Comparison of ENCODE assay signal across 15 cellular contexts in the genomic region with DNA sequence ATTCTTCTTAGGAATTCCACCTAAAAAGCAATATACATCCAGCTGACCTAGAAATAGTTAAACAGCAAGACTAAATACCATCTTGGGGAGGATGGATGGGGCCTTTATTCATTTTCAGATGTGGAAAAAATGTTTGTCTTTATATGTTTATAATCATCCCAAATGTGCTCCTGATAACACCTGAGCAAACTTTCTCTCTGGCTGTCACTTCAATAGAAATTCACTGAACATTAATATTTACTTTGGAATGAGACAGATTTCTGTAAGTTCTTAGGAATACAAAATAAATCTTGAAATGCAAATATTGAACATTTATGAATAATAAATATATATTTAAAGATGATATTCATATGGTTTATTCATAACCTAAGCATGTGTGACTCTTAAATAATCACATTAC.
A peak's percentile ranks its signal among the peaks of the same experiment; 100 is the strongest.
DNase-seq lines count a peak whose midpoint lies in the region; ATAC-seq, FAIRE-seq and TF ChIP-seq lines count a peak whose summit lies in the region.
"Had no signal": no experiment of that assay in that cellular context is flagged by ENCODE, and none has a peak within 500 bp of the region (broad histone marks: within the 10 kb centered on the region; RNA-seq: fewer than 3 reads in every experiment).

No MANE protein-coding gene starts in this region.

- no peak overlapping the region for H3K18ac ChIP-seq in H1 (ENCODE audit: extremely low read depth, low read length)

- H3K4me1 ChIP-seq in HUES48 (ENCODE audit: control insufficient read depth, insufficient read depth, low read length) (peaks cover 30% of the 10 kb centered on the region), PC-3 (ENCODE audit: insufficient read depth, low read length) (peaks cover 9% of the 10 kb centered on the region), H1 (replicated peaks in 1 of 4; ENCODE audit: control insufficient read depth in 3 of 4, insufficient read depth in 4 of 4, low read length in 3 of 4) (peaks cover 3 to 8% (median 4%) of the 10 kb centered on the region in 4 experiments; a peak in 4 of 7 replicates)

- H3K79me2 ChIP-seq in PC-3 (ENCODE audit: low read length) (no peaks in the 10 kb centered on the region), H1 (ENCODE audit: control insufficient read depth in 1 of 2, insufficient read depth in 2 of 2, low read length in 2 of 2) (no peaks in the 10 kb centered on the region)

- FAIRE-seq in H1 (lab: Jason Lieb, UNC), result no peak
- peak; percentile 27 for FAIRE-seq in islet of Langerhans (lab: Jason Lieb, UNC)
- FAIRE-seq: GM12892, GM19239 had no signal

- H3K4me3 ChIP-seq in HUES48 (ENCODE audit: low read depth, low read length), result 0 out of 2 replicates have a peak overlapping the region, but pooled peaks have one; percentile 26
- no peak overlapping the region for H3K4me3 ChIP-seq in PC-3 (ENCODE audit: low read length)
- peak overlapping the region in 1 of 4 experiments; percentile 0; a peak in 1 of 8 replicates for H3K4me3 ChIP-seq in H1 (ENCODE audit: extremely low read depth in 1 of 4, insufficient read depth in 2 of 4, low read depth in 3 of 4, low read length in 4 of 4)

- H3K27me3 ChIP-seq in HUES48 (ENCODE audit: control insufficient read depth, insufficient read depth, low read length), result no peaks in the 10 kb centered on the region
- no peaks in the 10 kb centered on the region for H3K27me3 ChIP-seq in PC-3 (ENCODE audit: low read length)
- H3K27me3 ChIP-seq in H1 (replicated peaks in 1 of 4; ENCODE audit: control insufficient read depth in 3 of 4, extremely low read depth in 1 of 4, insufficient read depth in 3 of 4, low read length in 3 of 4), result no peaks in the 10 kb centered on the region

- H3K4me2 ChIP-seq in PC-3 (ENCODE audit: low read length) (0 out of 2 replicates have a peak overlapping the region, but pooled peaks have one; percentile 34), H1 (ENCODE audit: insufficient read depth in 1 of 2, low read depth in 2 of 2, low read length in 2 of 2) (peak overlapping the region; percentile 27 to 55; a peak in 3 of 4 replicates)

- no peak overlapping the region for H3K56ac ChIP-seq in H1 (replicated peaks; ENCODE audit: insufficient read length, low read depth, low read length)

- no peaks in the 10 kb centered on the region for H3K79me1 ChIP-seq in H1 (ENCODE audit: low read depth, low read length)

- H4K8ac ChIP-seq in H1 (ENCODE audit: extremely low read depth, insufficient read depth, low read length), result no peak overlapping the region

- H4K91ac ChIP-seq in H1 (replicated peaks; ENCODE audit: insufficient read length, low read length), result no peak overlapping the region

- BruUV-seq in PC-3 (replicated peaks; lab: Mats Ljungman, UMichigan), result no TSS peak

- H2AFZ ChIP-seq in PC-3 (ENCODE audit: low read length) (no peak overlapping the region), H1 (ENCODE audit: low read length) (no peak overlapping the region)

- CTCF ChIA-PET in PC-3 (lab: Charles Lee) (interaction anchor here (1.2 to 1.5 kb wide), 2 partner anchors 206 to 299 kb away, joined by 13 to 28 read pairs; no protein-coding TSS in a partner anchor), H1 (lab: Charles Lee; ENCODE audit: partially characterized antibody) (interaction anchor here (0.6 to 3.1 kb wide), 18 partner anchors 11 to 586 kb away, joined by 3 to 18 read pairs (median 4); no protein-coding TSS in a partner anchor)

- H3K14ac ChIP-seq in H1 (ENCODE audit: insufficient read length), result no peak overlapping the region

- TF ChIP-seq RAD21 in H1 (IDR thresholded peaks at IDR 0.05 in 1 of 2, conservative IDR thresholded peaks at IDR 0.05 in 1 of 2; ENCODE audit: low read depth in 2 of 2, low read length in 2 of 2), result no peak

- H3K23me2 ChIP-seq in H1 (ENCODE audit: low read depth, low read length), result no peaks in the 10 kb centered on the region

- intact Hi-C loops in PC-3 (cut with micrococcal nuclease), result loop anchor here (1.0 to 5.0 kb wide), 7 partner anchors 44 to 1004 kb away; no protein-coding TSS in a partner anchor

- no peak overlapping the region for H2AK5ac ChIP-seq in H1 (ENCODE audit: low read depth, low read length)

- 0 out of 2 replicates have a peak overlapping the region, but pooled peaks have one; percentile 35 for H2BK20ac ChIP-seq in H1 (ENCODE audit: low read length)

- no peak for TF ChIP-seq EP300 in H1 (IDR thresholded peaks at IDR 0.05; ENCODE audit: borderline replicate concordance in 1 of 2, low read depth in 2 of 2, low read length in 2 of 2)

- H3K9ac ChIP-seq in HUES48 (ENCODE audit: low read depth, low read length), result no peak overlapping the region
- H3K9ac ChIP-seq in PC-3 (ENCODE audit: low read length), result peak overlapping the region; percentile 38; the same call in 1 of the 2 replicates
- no peak overlapping the region for H3K9ac ChIP-seq in H1 (replicated peaks in 1 of 4; ENCODE audit: extremely low read depth in 1 of 4, low read depth in 3 of 4, low read length in 3 of 4)

- POLR2A ChIA-PET in PC-3 (lab: Charles Lee; ENCODE audit: unreplicated experiment), result interaction anchor here (0.7 kb wide), 1 partner anchor 370 kb away, joined by 3 read pairs; no protein-coding TSS in a partner anchor
- POLR2A ChIA-PET in H1 (lab: Charles Lee; ENCODE audit: partially characterized antibody), result no interaction called here

- H3K27ac ChIP-seq in HUES48 (ENCODE audit: low read depth, low read length) (no peak overlapping the region), PC-3 (ENCODE audit: low read length) (peak overlapping the region; percentile 63), H1 (ENCODE audit: low read depth, low read length) (no peak overlapping the region)

- TF ChIP-seq POLR2A in H1 (IDR thresholded peaks at IDR 0.05; ENCODE audit: control extremely low read depth in 1 of 2, low read depth in 2 of 2, low read length in 2 of 2), result no peak

- H4K5ac ChIP-seq in H1 (ENCODE audit: insufficient read length, low read depth, low read length), result no peak overlapping the region

- no peak overlapping the region; the same call in 1 of the 2 replicates for H2BK5ac ChIP-seq in H1 (ENCODE audit: low read depth, low read length)

- TF ChIP-seq CTCF in PC-3 (conservative IDR thresholded peaks at IDR 0.05; ENCODE audit: low read depth, low read length), result no peak
- no peak for TF ChIP-seq CTCF in H1 (IDR thresholded peaks at IDR 0.05; ENCODE audit: control extremely low read depth in 1 of 3, insufficient read depth in 1 of 3, low read depth in 1 of 3, low read length in 3 of 3)

- DNase-seq in PC-3 (no peak), H1 (ENCODE audit: low read depth in 1 of 2, low spot score in 2 of 2) (no peak), germinal center (ENCODE audit: low spot score) (no peak)
- DNase-seq: CD4-positive, alpha-beta memory T cell; DND-41; GOT3; H7 had no signal

- peak overlapping the region; percentile 10 for H2BK120ac ChIP-seq in H1 (replicated peaks; ENCODE audit: low read depth, low read length)

- no peaks in the 10 kb centered on the region for H3K9me2 ChIP-seq in PC-3 (replicated peaks; ENCODE audit: low read length)

- H4K20me1 ChIP-seq in PC-3 (ENCODE audit: low read length) (no peaks in the 10 kb centered on the region), H1 (replicated peaks in 1 of 2; ENCODE audit: control insufficient read depth in 1 of 2, insufficient read depth in 2 of 2, low read length in 2 of 2) (no peaks in the 10 kb centered on the region)

- H3K9me3 ChIP-seq in HUES48 (ENCODE audit: control insufficient read depth, insufficient read depth, low read length) (no peaks in the 10 kb centered on the region), PC-3 (ENCODE audit: low read length) (no peaks in the 10 kb centered on the region), H1 (ENCODE audit: insufficient read depth in 2 of 2, low read depth in 1 of 2, low read length in 1 of 2) (no peaks in the 10 kb centered on the region)

- H3F3A ChIP-seq in PC-3 (ENCODE audit: low read length, unreplicated experiment), result no peaks in the 10 kb centered on the region

- no peak overlapping the region for H2BK12ac ChIP-seq in H1 (ENCODE audit: low read depth, low read length)

- no peak overlapping the region for H2BK15ac ChIP-seq in H1 (ENCODE audit: low read length)

- H3K23ac ChIP-seq in H1 (ENCODE audit: insufficient read length), result no peak overlapping the region

- ATAC-seq in PC-3, result peak; percentile 72
- no peak for ATAC-seq in GM18858 (IDR thresholded peaks at IDR 0.05; ENCODE audit: unreplicated experiment)
- ATAC-seq in HG03108 (IDR thresholded peaks at IDR 0.05; ENCODE audit: unreplicated experiment), result no peak
- ATAC-seq in HG03025 (IDR thresholded peaks at IDR 0.05; ENCODE audit: low FRiP score, unreplicated experiment), result no peak
- ATAC-seq: HCT116 had no signal

- no peak overlapping the region for H3K4ac ChIP-seq in H1 (replicated peaks; ENCODE audit: insufficient read length, low read depth, low read length)

- H3K36me3 ChIP-seq in HUES48 (ENCODE audit: control insufficient read depth, insufficient read depth, low read length), result no peaks in the 10 kb centered on the region
- no peaks in the 10 kb centered on the region for H3K36me3 ChIP-seq in PC-3 (ENCODE audit: low read depth, low read length)
- H3K36me3 ChIP-seq in H1 (ENCODE audit: control insufficient read depth in 2 of 4, insufficient read depth in 4 of 4, low read length in 3 of 4), result no peaks in the 10 kb centered on the region

TF ChIP-seq in H1, 55 proteins besides CTCF, POLR2A, EP300 and RAD21 (continues in another document):
- TF ChIP-seq NANOG (IDR thresholded peaks at IDR 0.05; ENCODE audit: insufficient read depth, low read depth, low read length, poor library complexity, severe bottlenecking), result no peak
- no peak for TF ChIP-seq SP2 (IDR thresholded peaks at IDR 0.05; ENCODE audit: low read length)
- TF ChIP-seq GTF2F1 (IDR thresholded peaks at IDR 0.05; ENCODE audit: borderline replicate concordance, low read depth, low read length), result no peak
- no peak for TF ChIP-seq CREB1 (IDR thresholded peaks at IDR 0.05)
- TF ChIP-seq SP1 (IDR thresholded peaks at IDR 0.05; ENCODE audit: low read depth, low read length), result no peak
- no peak for TF ChIP-seq POLR2AphosphoS5 (IDR thresholded peaks at IDR 0.05; ENCODE audit: low read depth, low read length)
- no peak for TF ChIP-seq TCF12 (IDR thresholded peaks at IDR 0.05; ENCODE audit: low read depth, low read length)
- no peak for TF ChIP-seq POU5F1 (IDR thresholded peaks at IDR 0.05; ENCODE audit: low read depth, low read length)
- TF ChIP-seq SIN3A (conservative IDR thresholded peaks at IDR 0.05 in 1 of 2, IDR thresholded peaks at IDR 0.05 in 1 of 2; ENCODE audit: low read depth in 1 of 2, low read length in 2 of 2), result no peak
- no peak for TF ChIP-seq BACH1 (IDR thresholded peaks at IDR 0.05; ENCODE audit: low read length)
- TF ChIP-seq ZNF274 (IDR thresholded peaks at IDR 0.05; ENCODE audit: borderline replicate concordance, extremely low read depth, low read length), result no peak
- no peak for TF ChIP-seq TEAD4 (IDR thresholded peaks at IDR 0.05; ENCODE audit: low read depth, low read length)
- no peak for TF ChIP-seq SP4 (IDR thresholded peaks at IDR 0.05; ENCODE audit: low read length)
